11 cellular contexts compared by ENCODE assay signal in the genomic region with DNA sequence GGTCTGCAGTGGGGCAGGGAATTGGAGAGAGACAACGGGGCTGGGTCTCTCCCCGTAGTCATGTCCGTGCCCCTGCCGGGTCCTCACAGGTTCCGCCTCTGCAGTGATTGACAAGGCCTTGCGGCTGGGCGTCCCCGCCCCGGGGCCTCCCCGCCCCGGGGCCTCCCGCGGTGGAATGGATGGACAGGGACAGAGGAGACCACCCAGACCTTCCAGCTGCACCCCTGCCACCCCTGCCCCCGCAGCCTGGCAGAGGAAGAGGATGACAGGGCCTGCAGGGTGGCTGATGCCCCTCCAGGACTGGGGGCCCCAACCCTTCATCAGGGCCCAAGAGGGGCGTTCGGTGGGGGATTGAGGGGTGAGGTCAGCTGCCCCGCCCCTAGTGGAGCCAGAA.
A peak's percentile ranks its signal among the peaks of the same experiment; 100 is the strongest.
DNase-seq lines count a peak whose midpoint lies in the region; ATAC-seq and TF ChIP-seq lines count a peak whose summit lies in the region.
"Had no signal": no experiment of that assay in that cellular context is flagged by ENCODE, and none has a peak within 500 bp of the region (broad histone marks: within the 10 kb centered on the region; RNA-seq: fewer than 3 reads in every experiment).

No MANE protein-coding gene starts in this region.

- DNase-seq in cardiac muscle cell (ENCODE audit: low read depth in 1 of 2, low spot score in 1 of 2) (peak in 1 of 2 donors; percentile 60), left ventricle myocardium superior (no peak), Panc1 (ENCODE audit: low read depth, low spot score) (no peak), gastrocnemius medialis (no peak), SK-N-SH (no peak)
- DNase-seq: activated CD8-positive, alpha-beta memory T cell treated with anti-CD3 and anti-CD28 coated beads for 24 hours; colonic mucosa; left colon had no signal

- peaks cover 9% of the 10 kb centered on the region; the same call in 1 of the 2 replicates for H4K20me1 ChIP-seq in SK-N-SH (ENCODE audit: insufficient read depth)

- no peak for ATAC-seq in left ventricle myocardium superior
- ATAC-seq in Panc1, result peak; percentile 58
- no peak for ATAC-seq in GM18505 (IDR thresholded peaks at IDR 0.05; ENCODE audit: unreplicated experiment)
- no peak for ATAC-seq in HG02852 (IDR thresholded peaks at IDR 0.05; ENCODE audit: unreplicated experiment)
- no peak for ATAC-seq in gastrocnemius medialis

- BruUV-seq in Panc1 (replicated peaks; lab: Mats Ljungman, UMichigan), result no TSS peak

- POLR2A ChIA-PET in Panc1 (lab: Charles Lee) (no interaction called here), SK-N-SH (lab: Yijun Ruan, JAX) (no interaction called here)

- intact Hi-C loops in left ventricle myocardium superior (cut with micrococcal nuclease), result no loop called here
- intact Hi-C loops in Panc1 (cut with micrococcal nuclease; ENCODE audit: unreplicated experiment), result no loop called here
- intact Hi-C loops in gastrocnemius medialis (cut with DNase I; ENCODE audit: low total_unique reads), result loop anchor here (2.0 kb wide), 1 partner anchor 32 kb away; no protein-coding TSS in a partner anchor

- no peak overlapping the region for H3K4me2 ChIP-seq in SK-N-SH

- no peaks in the 10 kb centered on the region for H3K9me2 ChIP-seq in SK-N-SH

- H3K27me3 ChIP-seq in cardiac muscle cell (no peaks in the 10 kb centered on the region), Panc1 (ENCODE audit: control insufficient read depth, insufficient read depth, low read length) (no peaks in the 10 kb centered on the region), iPS-15b (ENCODE audit: control insufficient read depth, insufficient read depth, low read length) (peaks cover 29% of the 10 kb centered on the region), gastrocnemius medialis (no peaks in the 10 kb centered on the region), SK-N-SH (ENCODE audit: insufficient read depth) (no peaks in the 10 kb centered on the region)
- H3K27me3 ChIP-seq: colonic mucosa had no signal

- H2AFZ ChIP-seq in SK-N-SH (ENCODE audit: low read depth), result no peak overlapping the region

- TF ChIP-seq RAD21 in SK-N-SH (IDR thresholded peaks at IDR 0.05; ENCODE audit: low read length), result no peak

- H3K27ac ChIP-seq in cardiac muscle cell, result peak overlapping the region; percentile 89
- peak overlapping the region; percentile 92 for H3K27ac ChIP-seq in Panc1 (ENCODE audit: low read length)
- H3K27ac ChIP-seq in gastrocnemius medialis, result no peak overlapping the region
- peak overlapping the region in 1 of 2 experiments; percentile 67; a peak in 2 of 4 replicates for H3K27ac ChIP-seq in SK-N-SH (ENCODE audit: low read depth in 2 of 2, low read length in 1 of 2)
- H3K27ac ChIP-seq: colonic mucosa had no signal

- no peak overlapping the region for H3K4me3 ChIP-seq in cardiac muscle cell
- H3K4me3 ChIP-seq in Panc1 (ENCODE audit: low read depth in 2 of 2, low read length in 2 of 2), result peak overlapping the region in 1 of 2 experiments; percentile 27; a peak in 2 of 4 replicates
- H3K4me3 ChIP-seq in iPS-15b (ENCODE audit: low read depth, low read length), result peak overlapping the region; percentile 48
- no peak overlapping the region for H3K4me3 ChIP-seq in gastrocnemius medialis
- H3K4me3 ChIP-seq in SK-N-SH (ENCODE audit: low read depth in 2 of 2, low read length in 1 of 2), result no peak overlapping the region
- H3K4me3 ChIP-seq: colonic mucosa had no signal

- TF ChIP-seq EP300 in SK-N-SH (IDR thresholded peaks at IDR 0.05; ENCODE audit: borderline replicate concordance in 1 of 2, low read depth in 1 of 2, low read length in 1 of 2), result no peak

- no CpG with 5 or more reads among the region's 17 CpGs for WGBS in SK-N-SH (ENCODE audit: low lambda C conversion rate)

- TF ChIP-seq POLR2A in GM18505 (IDR thresholded peaks at IDR 0.05; ENCODE audit: borderline replicate concordance, extremely low read depth, insufficient read depth, insufficient read length) (no peak), gastrocnemius medialis (IDR thresholded peaks at IDR 0.05) (no peak)

- in situ Hi-C loops in Panc1 (cut with HindIII; ENCODE audit: low pct_unique_long_range_greater_than_20kb, low sequenced_read_pairs) (no loop called here), gastrocnemius medialis (cut with MboI; ENCODE audit: low sequenced_read_pairs in 4 of 4) (no loop called here)

- H3K4me1 ChIP-seq in cardiac muscle cell (ENCODE audit: low read depth) (peaks cover 28% of the 10 kb centered on the region), Panc1 (ENCODE audit: control insufficient read depth, insufficient read depth, low read length) (peaks cover 31% of the 10 kb centered on the region), iPS-15b (ENCODE audit: control insufficient read depth, insufficient read depth, low read length) (peaks cover 13% of the 10 kb centered on the region), gastrocnemius medialis (peaks cover 9 to 12% of the 10 kb centered on the region in 2 donors), SK-N-SH (ENCODE audit: control insufficient read depth in 1 of 2, insufficient read depth in 2 of 2, low read depth in 1 of 2, low read length in 1 of 2) (peaks cover 12 to 23% of the 10 kb centered on the region in 2 experiments; a peak in 2 of 4 replicates)

- CTCF ChIA-PET in Panc1 (lab: Charles Lee), result no interaction called here
- CTCF ChIA-PET in SK-N-SH (lab: Yijun Ruan, JAX), result interaction anchor here (0.7 to 1.7 kb wide), 8 partner anchors 9 to 283 kb away, joined by 3 to 7 read pairs (median 3); no protein-coding TSS in a partner anchor

- no peak overlapping the region for H3K9ac ChIP-seq in iPS-15b (ENCODE audit: low read depth, low read length)
- H3K9ac ChIP-seq in SK-N-SH, result no peak overlapping the region

- H3K79me2 ChIP-seq in SK-N-SH (ENCODE audit: insufficient read depth), result no peaks in the 10 kb centered on the region

- no peaks in the 10 kb centered on the region for H3K9me3 ChIP-seq in cardiac muscle cell (ENCODE audit: low read depth)
- no peaks in the 10 kb centered on the region for H3K9me3 ChIP-seq in Panc1 (ENCODE audit: control insufficient read depth, insufficient read depth, low read depth, low read length)
- no peaks in the 10 kb centered on the region for H3K9me3 ChIP-seq in iPS-15b (ENCODE audit: control insufficient read depth, insufficient read depth, low read length)
- no peaks in the 10 kb centered on the region for H3K9me3 ChIP-seq in gastrocnemius medialis
- H3K9me3 ChIP-seq in SK-N-SH, result no peaks in the 10 kb centered on the region
- H3K9me3 ChIP-seq: colonic mucosa had no signal

- H3F3A ChIP-seq in SK-N-SH (replicated peaks; ENCODE audit: insufficient read depth), result peaks cover 6% of the 10 kb centered on the region

- TF ChIP-seq CTCF in cardiac muscle cell (IDR thresholded peaks at IDR 0.05; ENCODE audit: low read depth, low read length), result no peak
- TF ChIP-seq CTCF in Panc1 (IDR thresholded peaks at IDR 0.05), result no peak
- TF ChIP-seq CTCF in gastrocnemius medialis (IDR thresholded peaks at IDR 0.05 in 4 of 5, conservative IDR thresholded peaks at IDR 0.05 in 1 of 5), result no peak
- TF ChIP-seq CTCF in SK-N-SH (IDR thresholded peaks at IDR 0.05), result no peak

- H3K36me3 ChIP-seq in cardiac muscle cell, result no peaks in the 10 kb centered on the region
- no peaks in the 10 kb centered on the region for H3K36me3 ChIP-seq in Panc1 (ENCODE audit: control insufficient read depth, insufficient read depth, low read length)
- H3K36me3 ChIP-seq in iPS-15b (ENCODE audit: control insufficient read depth, insufficient read depth, low read length), result no peaks in the 10 kb centered on the region
- no peaks in the 10 kb centered on the region for H3K36me3 ChIP-seq in gastrocnemius medialis
- no peaks in the 10 kb centered on the region for H3K36me3 ChIP-seq in SK-N-SH (replicated peaks in 1 of 2; ENCODE audit: control insufficient read depth in 1 of 2, insufficient read depth in 2 of 2, low read length in 1 of 2)
- H3K36me3 ChIP-seq: colonic mucosa had no signal

TF ChIP-seq in SK-N-SH, 30 proteins besides CTCF, POLR2A, EP300 and RAD21 (continues in another document):
- TF ChIP-seq, protein P1, sequence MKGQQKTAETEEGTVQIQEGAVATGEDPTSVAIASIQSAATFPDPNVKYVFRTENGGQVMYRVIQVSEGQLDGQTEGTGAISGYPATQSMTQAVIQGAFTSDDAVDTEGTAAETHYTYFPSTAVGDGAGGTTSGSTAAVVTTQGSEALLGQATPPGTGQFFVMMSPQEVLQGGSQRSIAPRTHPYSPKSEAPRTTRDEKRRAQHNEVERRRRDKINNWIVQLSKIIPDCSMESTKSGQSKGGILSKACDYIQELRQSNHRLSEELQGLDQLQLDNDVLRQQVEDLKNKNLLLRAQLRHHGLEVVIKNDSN (IDR thresholded peaks at IDR 0.05; ENCODE audit: borderline replicate concordance, low read depth), result no peak
- TF ChIP-seq, protein P2, sequence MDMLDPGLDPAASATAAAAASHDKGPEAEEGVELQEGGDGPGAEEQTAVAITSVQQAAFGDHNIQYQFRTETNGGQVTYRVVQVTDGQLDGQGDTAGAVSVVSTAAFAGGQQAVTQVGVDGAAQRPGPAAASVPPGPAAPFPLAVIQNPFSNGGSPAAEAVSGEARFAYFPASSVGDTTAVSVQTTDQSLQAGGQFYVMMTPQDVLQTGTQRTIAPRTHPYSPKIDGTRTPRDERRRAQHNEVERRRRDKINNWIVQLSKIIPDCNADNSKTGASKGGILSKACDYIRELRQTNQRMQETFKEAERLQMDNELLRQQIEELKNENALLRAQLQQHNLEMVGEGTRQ (IDR thresholded peaks at IDR 0.05; ENCODE audit: borderline replicate concordance, low read depth, low read length), result no peak
- TF ChIP-seq TAF1 (IDR thresholded peaks at IDR 0.05; ENCODE audit: borderline replicate concordance, low read depth, low read length), result no peak
- no peak for TF ChIP-seq SMC3 (IDR thresholded peaks at IDR 0.05; ENCODE audit: low read depth, low read length)
- no peak for TF ChIP-seq NRF1 (IDR thresholded peaks at IDR 0.05; ENCODE audit: low read depth, low read length)
- TF ChIP-seq, protein P3, sequence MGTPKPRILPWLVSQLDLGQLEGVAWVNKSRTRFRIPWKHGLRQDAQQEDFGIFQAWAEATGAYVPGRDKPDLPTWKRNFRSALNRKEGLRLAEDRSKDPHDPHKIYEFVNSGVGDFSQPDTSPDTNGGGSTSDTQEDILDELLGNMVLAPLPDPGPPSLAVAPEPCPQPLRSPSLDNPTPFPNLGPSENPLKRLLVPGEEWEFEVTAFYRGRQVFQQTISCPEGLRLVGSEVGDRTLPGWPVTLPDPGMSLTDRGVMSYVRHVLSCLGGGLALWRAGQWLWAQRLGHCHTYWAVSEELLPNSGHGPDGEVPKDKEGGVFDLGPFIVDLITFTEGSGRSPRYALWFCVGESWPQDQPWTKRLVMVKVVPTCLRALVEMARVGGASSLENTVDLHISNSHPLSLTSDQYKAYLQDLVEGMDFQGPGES (IDR thresholded peaks at IDR 0.05; ENCODE audit: low read depth, low read length), result no peak
- TF ChIP-seq SIN3A (IDR thresholded peaks at IDR 0.05; ENCODE audit: borderline replicate concordance, low read depth, low read length), result no peak
- no peak for TF ChIP-seq RXRA (IDR thresholded peaks at IDR 0.05; ENCODE audit: borderline replicate concordance, low read depth)
- no peak for TF ChIP-seq TEAD4 (IDR thresholded peaks at IDR 0.05; ENCODE audit: borderline replicate concordance, insufficient read depth)

Comparison
In these comparisons a context has a peak if more than half of its experiments do, and no peak if none do; other contexts are left out.
1. H3K27ac ChIP-seq: peak in cardiac muscle cell (single experiment) and Panc1 (single experiment); none in gastrocnemius medialis (0 of 4).